1 cellular context compared by ENCODE assay signal in genomic region chr19:56637976-56638555, GRCh38.
TF ChIP-seq lines count a peak whose summit lies in the region.

No MANE protein-coding gene starts in this region.

TF ChIP-seq in K562, 482 proteins besides CTCF, POLR2A, EP300 and RAD21 (continued from another document and continues in another):
- TF ChIP-seq CREM (IDR thresholded peaks at IDR 0.05; ENCODE audit: low read depth) (peak; percentile 68; the same call in 1 of the 2 replicates), NR3C1 (CRISPR knock-in tag; IDR thresholded peaks at IDR 0.05) (peak; percentile 94), SFPQ (IDR thresholded peaks at IDR 0.05; ENCODE audit: low read depth, low read length) (no peak), NR2C2 (CRISPR knock-in tag; IDR thresholded peaks at IDR 0.05) (peak; percentile 70; the same call in 1 of the 2 replicates), NR2C2 (tag; IDR thresholded peaks at IDR 0.05) (no peak), MAFF (IDR thresholded peaks at IDR 0.05; ENCODE audit: low read length) (no peak), SP2 (IDR thresholded peaks at IDR 0.05; ENCODE audit: extremely low read depth, low read depth, low read length, poor library complexity, severe bottlenecking) (no peak), CHCHD3 (CRISPR knock-in tag; IDR thresholded peaks at IDR 0.05) (no peak), CREB1 (IDR thresholded peaks at IDR 0.05) (no peak), CREB1 (CRISPR knock-in tag; IDR thresholded peaks at IDR 0.05) (0 out of 2 replicates have a peak, but pooled peaks have one; percentile 25), JUND (IDR thresholded peaks at IDR 0.05; ENCODE audit: borderline replicate concordance, low read depth, low read length) (no peak), JUND (tag; IDR thresholded peaks at IDR 0.05; ENCODE audit: borderline replicate concordance, low read depth, low read length) (no peak; the same call in 2 of the 3 replicates), SREBF1 (IDR thresholded peaks at IDR 0.05; ENCODE audit: borderline replicate concordance, low read depth, low read length) (0 out of 2 replicates have a peak, but pooled peaks have one; percentile 72), ZNF75A (CRISPR knock-in tag; IDR thresholded peaks at IDR 0.05) (no peak), TGIF2 (CRISPR knock-in tag; IDR thresholded peaks at IDR 0.05) (peak; percentile 84; the same call in 1 of the 2 replicates), ZNF140 (CRISPR knock-in tag; IDR thresholded peaks at IDR 0.05) (no peak), BRCA1 (IDR thresholded peaks at IDR 0.05) (no peak), BRCA1 (CRISPR knock-in tag; IDR thresholded peaks at IDR 0.05) (no peak), JUNB (CRISPR knock-in tag; conservative IDR thresholded peaks at IDR 0.05) (no peak), YY1 (IDR thresholded peaks at IDR 0.05; ENCODE audit: borderline replicate concordance in 1 of 3, control insufficient read depth in 1 of 3, extremely low read depth in 1 of 3, insufficient read depth in 3 of 3, insufficient read length in 1 of 3, insufficient replicate concordance in 2 of 3, low read depth in 1 of 3, low read length in 2 of 3) (no peak), SETDB1 (IDR thresholded peaks at IDR 0.05; ENCODE audit: low read length) (no peak), PREB (CRISPR knock-in tag; IDR thresholded peaks at IDR 0.05) (no peak), POLR3A (IDR thresholded peaks at IDR 0.05; ENCODE audit: borderline replicate concordance, extremely low read depth, insufficient read depth, insufficient read length) (no peak), RERE (CRISPR knock-in tag; IDR thresholded peaks at IDR 0.05; ENCODE audit: borderline replicate concordance) (no peak), CAMTA2 (CRISPR knock-in tag; conservative IDR thresholded peaks at IDR 0.05) (no peak)
- TF ChIP-seq, protein P1, sequence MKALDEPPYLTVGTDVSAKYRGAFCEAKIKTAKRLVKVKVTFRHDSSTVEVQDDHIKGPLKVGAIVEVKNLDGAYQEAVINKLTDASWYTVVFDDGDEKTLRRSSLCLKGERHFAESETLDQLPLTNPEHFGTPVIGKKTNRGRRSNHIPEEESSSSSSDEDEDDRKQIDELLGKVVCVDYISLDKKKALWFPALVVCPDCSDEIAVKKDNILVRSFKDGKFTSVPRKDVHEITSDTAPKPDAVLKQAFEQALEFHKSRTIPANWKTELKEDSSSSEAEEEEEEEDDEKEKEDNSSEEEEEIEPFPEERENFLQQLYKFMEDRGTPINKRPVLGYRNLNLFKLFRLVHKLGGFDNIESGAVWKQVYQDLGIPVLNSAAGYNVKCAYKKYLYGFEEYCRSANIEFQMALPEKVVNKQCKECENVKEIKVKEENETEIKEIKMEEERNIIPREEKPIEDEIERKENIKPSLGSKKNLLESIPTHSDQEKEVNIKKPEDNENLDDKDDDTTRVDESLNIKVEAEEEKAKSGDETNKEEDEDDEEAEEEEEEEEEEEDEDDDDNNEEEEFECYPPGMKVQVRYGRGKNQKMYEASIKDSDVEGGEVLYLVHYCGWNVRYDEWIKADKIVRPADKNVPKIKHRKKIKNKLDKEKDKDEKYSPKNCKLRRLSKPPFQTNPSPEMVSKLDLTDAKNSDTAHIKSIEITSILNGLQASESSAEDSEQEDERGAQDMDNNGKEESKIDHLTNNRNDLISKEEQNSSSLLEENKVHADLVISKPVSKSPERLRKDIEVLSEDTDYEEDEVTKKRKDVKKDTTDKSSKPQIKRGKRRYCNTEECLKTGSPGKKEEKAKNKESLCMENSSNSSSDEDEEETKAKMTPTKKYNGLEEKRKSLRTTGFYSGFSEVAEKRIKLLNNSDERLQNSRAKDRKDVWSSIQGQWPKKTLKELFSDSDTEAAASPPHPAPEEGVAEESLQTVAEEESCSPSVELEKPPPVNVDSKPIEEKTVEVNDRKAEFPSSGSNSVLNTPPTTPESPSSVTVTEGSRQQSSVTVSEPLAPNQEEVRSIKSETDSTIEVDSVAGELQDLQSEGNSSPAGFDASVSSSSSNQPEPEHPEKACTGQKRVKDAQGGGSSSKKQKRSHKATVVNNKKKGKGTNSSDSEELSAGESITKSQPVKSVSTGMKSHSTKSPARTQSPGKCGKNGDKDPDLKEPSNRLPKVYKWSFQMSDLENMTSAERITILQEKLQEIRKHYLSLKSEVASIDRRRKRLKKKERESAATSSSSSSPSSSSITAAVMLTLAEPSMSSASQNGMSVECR (CRISPR knock-in tag; IDR thresholded peaks at IDR 0.05), result peak; percentile 96
- TF ChIP-seq, protein P2, sequence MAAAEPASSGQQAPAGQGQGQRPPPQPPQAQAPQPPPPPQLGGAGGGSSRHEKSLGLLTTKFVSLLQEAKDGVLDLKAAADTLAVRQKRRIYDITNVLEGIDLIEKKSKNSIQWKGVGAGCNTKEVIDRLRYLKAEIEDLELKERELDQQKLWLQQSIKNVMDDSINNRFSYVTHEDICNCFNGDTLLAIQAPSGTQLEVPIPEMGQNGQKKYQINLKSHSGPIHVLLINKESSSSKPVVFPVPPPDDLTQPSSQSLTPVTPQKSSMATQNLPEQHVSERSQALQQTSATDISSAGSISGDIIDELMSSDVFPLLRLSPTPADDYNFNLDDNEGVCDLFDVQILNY (CRISPR knock-in tag; IDR thresholded peaks at IDR 0.05), result no peak
- TF ChIP-seq, protein P3, sequence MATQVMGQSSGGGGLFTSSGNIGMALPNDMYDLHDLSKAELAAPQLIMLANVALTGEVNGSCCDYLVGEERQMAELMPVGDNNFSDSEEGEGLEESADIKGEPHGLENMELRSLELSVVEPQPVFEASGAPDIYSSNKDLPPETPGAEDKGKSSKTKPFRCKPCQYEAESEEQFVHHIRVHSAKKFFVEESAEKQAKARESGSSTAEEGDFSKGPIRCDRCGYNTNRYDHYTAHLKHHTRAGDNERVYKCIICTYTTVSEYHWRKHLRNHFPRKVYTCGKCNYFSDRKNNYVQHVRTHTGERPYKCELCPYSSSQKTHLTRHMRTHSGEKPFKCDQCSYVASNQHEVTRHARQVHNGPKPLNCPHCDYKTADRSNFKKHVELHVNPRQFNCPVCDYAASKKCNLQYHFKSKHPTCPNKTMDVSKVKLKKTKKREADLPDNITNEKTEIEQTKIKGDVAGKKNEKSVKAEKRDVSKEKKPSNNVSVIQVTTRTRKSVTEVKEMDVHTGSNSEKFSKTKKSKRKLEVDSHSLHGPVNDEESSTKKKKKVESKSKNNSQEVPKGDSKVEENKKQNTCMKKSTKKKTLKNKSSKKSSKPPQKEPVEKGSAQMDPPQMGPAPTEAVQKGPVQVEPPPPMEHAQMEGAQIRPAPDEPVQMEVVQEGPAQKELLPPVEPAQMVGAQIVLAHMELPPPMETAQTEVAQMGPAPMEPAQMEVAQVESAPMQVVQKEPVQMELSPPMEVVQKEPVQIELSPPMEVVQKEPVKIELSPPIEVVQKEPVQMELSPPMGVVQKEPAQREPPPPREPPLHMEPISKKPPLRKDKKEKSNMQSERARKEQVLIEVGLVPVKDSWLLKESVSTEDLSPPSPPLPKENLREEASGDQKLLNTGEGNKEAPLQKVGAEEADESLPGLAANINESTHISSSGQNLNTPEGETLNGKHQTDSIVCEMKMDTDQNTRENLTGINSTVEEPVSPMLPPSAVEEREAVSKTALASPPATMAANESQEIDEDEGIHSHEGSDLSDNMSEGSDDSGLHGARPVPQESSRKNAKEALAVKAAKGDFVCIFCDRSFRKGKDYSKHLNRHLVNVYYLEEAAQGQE (CRISPR knock-in tag; IDR thresholded peaks at IDR 0.05; ENCODE audit: low read depth), result peak; percentile 98
- TF ChIP-seq, protein P4, sequence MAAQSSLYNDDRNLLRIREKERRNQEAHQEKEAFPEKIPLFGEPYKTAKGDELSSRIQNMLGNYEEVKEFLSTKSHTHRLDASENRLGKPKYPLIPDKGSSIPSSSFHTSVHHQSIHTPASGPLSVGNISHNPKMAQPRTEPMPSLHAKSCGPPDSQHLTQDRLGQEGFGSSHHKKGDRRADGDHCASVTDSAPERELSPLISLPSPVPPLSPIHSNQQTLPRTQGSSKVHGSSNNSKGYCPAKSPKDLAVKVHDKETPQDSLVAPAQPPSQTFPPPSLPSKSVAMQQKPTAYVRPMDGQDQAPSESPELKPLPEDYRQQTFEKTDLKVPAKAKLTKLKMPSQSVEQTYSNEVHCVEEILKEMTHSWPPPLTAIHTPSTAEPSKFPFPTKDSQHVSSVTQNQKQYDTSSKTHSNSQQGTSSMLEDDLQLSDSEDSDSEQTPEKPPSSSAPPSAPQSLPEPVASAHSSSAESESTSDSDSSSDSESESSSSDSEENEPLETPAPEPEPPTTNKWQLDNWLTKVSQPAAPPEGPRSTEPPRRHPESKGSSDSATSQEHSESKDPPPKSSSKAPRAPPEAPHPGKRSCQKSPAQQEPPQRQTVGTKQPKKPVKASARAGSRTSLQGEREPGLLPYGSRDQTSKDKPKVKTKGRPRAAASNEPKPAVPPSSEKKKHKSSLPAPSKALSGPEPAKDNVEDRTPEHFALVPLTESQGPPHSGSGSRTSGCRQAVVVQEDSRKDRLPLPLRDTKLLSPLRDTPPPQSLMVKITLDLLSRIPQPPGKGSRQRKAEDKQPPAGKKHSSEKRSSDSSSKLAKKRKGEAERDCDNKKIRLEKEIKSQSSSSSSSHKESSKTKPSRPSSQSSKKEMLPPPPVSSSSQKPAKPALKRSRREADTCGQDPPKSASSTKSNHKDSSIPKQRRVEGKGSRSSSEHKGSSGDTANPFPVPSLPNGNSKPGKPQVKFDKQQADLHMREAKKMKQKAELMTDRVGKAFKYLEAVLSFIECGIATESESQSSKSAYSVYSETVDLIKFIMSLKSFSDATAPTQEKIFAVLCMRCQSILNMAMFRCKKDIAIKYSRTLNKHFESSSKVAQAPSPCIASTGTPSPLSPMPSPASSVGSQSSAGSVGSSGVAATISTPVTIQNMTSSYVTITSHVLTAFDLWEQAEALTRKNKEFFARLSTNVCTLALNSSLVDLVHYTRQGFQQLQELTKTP (IDR thresholded peaks at IDR 0.05; ENCODE audit: low read depth in 1 of 2, partially characterized antibody in 2 of 2), result peak in 1 of 2 experiments; percentile 99
- TF ChIP-seq, protein P5, sequence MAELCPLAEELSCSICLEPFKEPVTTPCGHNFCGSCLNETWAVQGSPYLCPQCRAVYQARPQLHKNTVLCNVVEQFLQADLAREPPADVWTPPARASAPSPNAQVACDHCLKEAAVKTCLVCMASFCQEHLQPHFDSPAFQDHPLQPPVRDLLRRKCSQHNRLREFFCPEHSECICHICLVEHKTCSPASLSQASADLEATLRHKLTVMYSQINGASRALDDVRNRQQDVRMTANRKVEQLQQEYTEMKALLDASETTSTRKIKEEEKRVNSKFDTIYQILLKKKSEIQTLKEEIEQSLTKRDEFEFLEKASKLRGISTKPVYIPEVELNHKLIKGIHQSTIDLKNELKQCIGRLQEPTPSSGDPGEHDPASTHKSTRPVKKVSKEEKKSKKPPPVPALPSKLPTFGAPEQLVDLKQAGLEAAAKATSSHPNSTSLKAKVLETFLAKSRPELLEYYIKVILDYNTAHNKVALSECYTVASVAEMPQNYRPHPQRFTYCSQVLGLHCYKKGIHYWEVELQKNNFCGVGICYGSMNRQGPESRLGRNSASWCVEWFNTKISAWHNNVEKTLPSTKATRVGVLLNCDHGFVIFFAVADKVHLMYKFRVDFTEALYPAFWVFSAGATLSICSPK (IDR thresholded peaks at IDR 0.05; ENCODE audit: borderline replicate concordance), result no peak
